ENCODE assay signal across 27 cellular contexts in genomic region chr10:59456199-59456598, GRCh38.
"Had no signal": no experiment of that assay in that cellular context is flagged by ENCODE, and none has a peak within 500 bp of the region (broad histone marks: within the 10 kb centered on the region; RNA-seq: fewer than 3 reads in every experiment).

No MANE protein-coding gene starts in this region.

- H3K27me3 ChIP-seq: adrenal gland, body of pancreas, dorsolateral prefrontal cortex, esophagus squamous epithelium had no signal

- DNase-seq: activated CD4-positive, alpha-beta memory T cell treated with anti-CD3 and anti-CD28 coated beads for 36 hours; activated CD4-positive, alpha-beta T cell treated with anti-CD3 and anti-CD28 coated beads for 36 hours; activated CD4-positive, alpha-beta T cell treated with anti-CD3 and anti-CD28 coated beads, Interleukin-2, amount 10 ng/mL, durations not matched to agents 24 days and 14 days; activated CD4-positive, CD25-positive, alpha-beta regulatory T cell; activated CD4-positive, CD25-positive, alpha-beta regulatory T cell treated with anti-CD3 and anti-CD28 coated beads, Interleukin-2, amount 50 U/mL, for 72 hours; activated CD8-positive, alpha-beta memory T cell treated with anti-CD3 and anti-CD28 coated beads, Interleukin-2, amount 10 ng/mL, durations not matched to agents 7 days and 5 days; activated CD8-positive, alpha-beta memory T cell treated with anti-CD3 and anti-CD28 coated beads, Interleukin-2, amount 50 U/mL, for 4 hours; activated CD8-positive, alpha-beta T cell treated with anti-CD3 and anti-CD28 coated beads, Interleukin-2, amount 10 ng/mL, durations not matched to agents 7 days and 5 days; activated effector memory CD4-positive, alpha-beta T cell treated with anti-CD3 and anti-CD28 coated beads, Interleukin-2, amount 50 U/mL, for 16 hours; activated naive CD4-positive, alpha-beta T cell treated with anti-CD3 and anti-CD28 coated beads for 36 hours; activated naive CD8-positive, alpha-beta T cell treated with anti-CD3 and anti-CD28 coated beads for 36 hours; activated naive CD8-positive, alpha-beta T cell treated with anti-CD3 and anti-CD28 coated beads, Interleukin-2, amount 50 U/mL, for 24 hours; activated T-cell treated with anti-CD3 and anti-CD28 coated beads, Interleukin-2, amount 50 U/mL, for 1 hour; activated T-cell treated with anti-CD3 and anti-CD28 coated beads, Interleukin-2, amount 50 U/mL, for 48 hours; adrenal gland; amygdala; aorta; body of pancreas; dorsolateral prefrontal cortex; effector memory CD4-positive, alpha-beta T cell; endodermal cell; esophagus squamous epithelium; foreskin fibroblast; head of caudate nucleus; T-helper 2 cell had no signal

- H3K9me3 ChIP-seq: adrenal gland, body of pancreas, esophagus squamous epithelium had no signal

- H3K4me3 ChIP-seq: adrenal gland, body of pancreas, coronary artery, dorsolateral prefrontal cortex, esophagus squamous epithelium had no signal

- H3K27ac ChIP-seq: adrenal gland, body of pancreas, coronary artery, dorsolateral prefrontal cortex, epithelial cell of prostate, esophagus squamous epithelium had no signal

- H3K36me3 ChIP-seq: adrenal gland, esophagus squamous epithelium had no signal

- ATAC-seq: activated CD4-positive, alpha-beta T cell treated with anti-CD3 and anti-CD28 coated beads for 36 hours; activated CD8-positive, alpha-beta memory T cell treated with anti-CD3 and anti-CD28 coated beads, Interleukin-2, amount 10 ng/mL, durations not matched to agents 7 days and 5 days; activated CD8-positive, alpha-beta T cell treated with anti-CD3 and anti-CD28 coated beads, Interleukin-2, amount 10 ng/mL, durations not matched to agents 7 days and 5 days; activated naive CD8-positive, alpha-beta T cell treated with anti-CD3 and anti-CD28 coated beads, Interleukin-2, amount 50 U/mL, for 24 hours; body of pancreas had no signal

- H3K4me1 ChIP-seq: adrenal gland, body of pancreas, esophagus squamous epithelium had no signal
